ENCODE assay signal across 19 cellular contexts in genomic region chrX:22433292-22434070, GRCh38.
"Had no signal": no experiment of that assay in that cellular context is flagged by ENCODE, and none has a peak within 500 bp of the region (broad histone marks: within the 10 kb centered on the region; RNA-seq: fewer than 3 reads in every experiment).

No MANE protein-coding gene starts in this region.

- H3K27me3 ChIP-seq: colonic mucosa, gastroesophageal sphincter, right lobe of liver, upper lobe of left lung had no signal

- DNase-seq: activated CD4-positive, alpha-beta memory T cell treated with anti-CD3 and anti-CD28 coated beads, Interleukin-2, amount 10 ng/mL, durations not matched to agents 7 days and 5 days; activated CD4-positive, alpha-beta T cell treated with anti-CD3 and anti-CD28 coated beads for 48 hours; activated CD4-positive, CD25-positive, alpha-beta regulatory T cell; activated naive CD4-positive, alpha-beta T cell treated with Interleukin-2 at 50 U/mL for 16 hours; activated T-cell treated with anti-CD3 and anti-CD28 coated beads, Interleukin-2, amount 50 U/mL, for 1 hour; colonic mucosa; immature natural killer cell; kidney glomerular epithelial cell; naive thymus-derived CD8-positive, alpha-beta T cell; right lobe of liver; stimulated activated CD4-positive, alpha-beta T cell treated with anti-CD3 and anti-CD28 coated beads, Interleukin-4, amount 100 ng/mL, for 24 hours; stomach; upper lobe of left lung had no signal

- H3K36me3 ChIP-seq: colonic mucosa, gastroesophageal sphincter, heart left ventricle, right lobe of liver, stomach, upper lobe of left lung had no signal

- H3K27me3 Mint-ChIP-seq: activated CD4-positive, alpha-beta memory T cell treated with anti-CD3 and anti-CD28 coated beads, Interleukin-2, amount 10 ng/mL, durations not matched to agents 7 days and 5 days; activated T-helper 17 cell treated with anti-CD3 and anti-CD28 coated beads, Interleukin-2, amount 50 U/mL, for 72 hours; central memory CD8-positive, alpha-beta T cell had no signal

- H3K4me1 ChIP-seq: colonic mucosa, gastroesophageal sphincter, heart left ventricle, parathyroid adenoma, right lobe of liver, stomach, upper lobe of left lung had no signal

- ATAC-seq: activated T-helper 17 cell treated with anti-CD3 and anti-CD28 coated beads, Interleukin-2, amount 50 U/mL, for 72 hours; gastroesophageal sphincter; heart left ventricle; naive thymus-derived CD8-positive, alpha-beta T cell; right lobe of liver; stimulated activated effector memory CD8-positive, alpha-beta T cell treated with anti-CD3 and anti-CD28 coated beads, Interleukin-12 subunit alpha, Interleukin-12 subunit beta, amount 100 ng/mL, for 72 hours had no signal

- H3K27ac Mint-ChIP-seq: activated CD4-positive, alpha-beta memory T cell treated with anti-CD3 and anti-CD28 coated beads, Interleukin-2, amount 10 ng/mL, durations not matched to agents 7 days and 5 days; activated T-helper 17 cell treated with anti-CD3 and anti-CD28 coated beads, Interleukin-2, amount 50 U/mL, for 72 hours; immature natural killer cell; stimulated activated effector memory CD8-positive, alpha-beta T cell treated with anti-CD3 and anti-CD28 coated beads, Interleukin-12 subunit alpha, Interleukin-12 subunit beta, amount 100 ng/mL, for 72 hours had no signal

- H3K4me1 Mint-ChIP-seq: activated CD4-positive, alpha-beta memory T cell treated with anti-CD3 and anti-CD28 coated beads, Interleukin-2, amount 10 ng/mL, durations not matched to agents 7 days and 5 days; activated T-helper 17 cell treated with anti-CD3 and anti-CD28 coated beads, Interleukin-2, amount 50 U/mL, for 72 hours; central memory CD8-positive, alpha-beta T cell; immature natural killer cell; naive thymus-derived CD8-positive, alpha-beta T cell; stimulated activated effector memory CD8-positive, alpha-beta T cell treated with anti-CD3 and anti-CD28 coated beads, Interleukin-12 subunit alpha, Interleukin-12 subunit beta, amount 100 ng/mL, for 72 hours had no signal

- H3K79me2 ChIP-seq: parathyroid adenoma had no signal

- H3K9me3 ChIP-seq: colonic mucosa, gastroesophageal sphincter, right lobe of liver, stomach, upper lobe of left lung had no signal

- H3K9ac ChIP-seq: parathyroid adenoma had no signal

- H3K36me3 Mint-ChIP-seq: immature natural killer cell; naive thymus-derived CD8-positive, alpha-beta T cell; stimulated activated effector memory CD8-positive, alpha-beta T cell treated with anti-CD3 and anti-CD28 coated beads, Interleukin-12 subunit alpha, Interleukin-12 subunit beta, amount 100 ng/mL, for 72 hours had no signal

- H3K4me3 Mint-ChIP-seq: activated CD4-positive, alpha-beta memory T cell treated with anti-CD3 and anti-CD28 coated beads, Interleukin-2, amount 10 ng/mL, durations not matched to agents 7 days and 5 days; activated T-helper 17 cell treated with anti-CD3 and anti-CD28 coated beads, Interleukin-2, amount 50 U/mL, for 72 hours; central memory CD8-positive, alpha-beta T cell; immature natural killer cell; stimulated activated effector memory CD8-positive, alpha-beta T cell treated with anti-CD3 and anti-CD28 coated beads, Interleukin-12 subunit alpha, Interleukin-12 subunit beta, amount 100 ng/mL, for 72 hours had no signal

- H3K9me3 Mint-ChIP-seq: activated CD4-positive, alpha-beta memory T cell treated with anti-CD3 and anti-CD28 coated beads, Interleukin-2, amount 10 ng/mL, durations not matched to agents 7 days and 5 days; activated T-helper 17 cell treated with anti-CD3 and anti-CD28 coated beads, Interleukin-2, amount 50 U/mL, for 72 hours; central memory CD8-positive, alpha-beta T cell; stimulated activated effector memory CD8-positive, alpha-beta T cell treated with anti-CD3 and anti-CD28 coated beads, Interleukin-12 subunit alpha, Interleukin-12 subunit beta, amount 100 ng/mL, for 72 hours had no signal

- H3K4me3 ChIP-seq: colonic mucosa, gastroesophageal sphincter, heart left ventricle, right lobe of liver, stomach, upper lobe of left lung had no signal

- H2AFZ ChIP-seq: parathyroid adenoma had no signal

- H3K27ac ChIP-seq: colonic mucosa, gastroesophageal sphincter, heart left ventricle, parathyroid adenoma, right lobe of liver, stomach, upper lobe of left lung had no signal
